Comparison of ENCODE assay signal across 9 cellular contexts in genomic region chr14:99758121-99758871, GRCh38. TPM values are rescaled to one million over a fixed set of nuclear protein-coding genes. Genes with fewer than 3 reads are reported as not detected.
DNase-seq lines count a peak whose midpoint lies in the region; ATAC-seq, FAIRE-seq and TF ChIP-seq lines count a peak whose summit lies in the region.
"Had no signal": no experiment of that assay in that cellular context is flagged by ENCODE, and none has a peak within 500 bp of the region (broad histone marks: within the 10 kb centered on the region; RNA-seq: fewer than 3 reads in every experiment).

No MANE protein-coding gene starts in this region.

- CTCF ChIA-PET in GM10248 (lab: Yijun Ruan, JAX): interaction anchor here (2.0 kb wide), 1 partner anchor 28 kb away, joined by 4 read pairs; no protein-coding TSS in a partner anchor

- peak overlapping the region; percentile 57 for H3K4me3 ChIP-seq in SK-N-MC
- H3K4me3 ChIP-seq in gastroesophageal sphincter: no peak overlapping the region
- H3K4me3 ChIP-seq in skin epidermis: no peak overlapping the region
- H3K4me3 ChIP-seq: lung had no signal

- POLR2A ChIA-PET in GM10248 (lab: Yijun Ruan, JAX): interaction anchor here (0.6 kb wide), 1 partner anchor 1668 kb away, joined by 4 read pairs; no protein-coding TSS in a partner anchor

- H3K27ac ChIP-seq in SK-N-MC (peak overlapping the region; percentile 85), gastroesophageal sphincter (peak overlapping the region in 3 of 4 donors; percentile 28 to 90 (median 86)), skin epidermis (peak overlapping the region in 19 of 21 experiments; percentile 9 to 90 (median 71))

- H3K4me1 ChIP-seq in gastroesophageal sphincter: peaks cover 0 to 82% (median 43%) of the 10 kb centered on the region in 3 donors

- no peaks in the 10 kb centered on the region for H3K27me3 ChIP-seq in gastroesophageal sphincter

- TF ChIP-seq POLR2A in H54 (IDR thresholded peaks at IDR 0.05; ENCODE audit: low read depth, low read length): no peak
- TF ChIP-seq POLR2A in gastroesophageal sphincter (IDR thresholded peaks at IDR 0.05): no peak

- no peak overlapping the region for H3K9ac ChIP-seq in SK-N-MC (ENCODE audit: insufficient read length)

- TF ChIP-seq CTCF in gastroesophageal sphincter (IDR thresholded peaks at IDR 0.05) (no peak), GM10266 (IDR thresholded peaks at IDR 0.05; ENCODE audit: control insufficient read depth, insufficient read depth, low read depth, missing control alignments) (no peak), GM10248 (IDR thresholded peaks at IDR 0.05; ENCODE audit: control extremely low read depth, extremely low read depth, low read depth, missing control alignments) (no peak)

- no peak for ATAC-seq in gastroesophageal sphincter
- ATAC-seq in left lobe of liver: no peak

- H3K9me3 ChIP-seq in SK-N-MC (ENCODE audit: low read depth, low read length) (no peaks in the 10 kb centered on the region), gastroesophageal sphincter (no peaks in the 10 kb centered on the region)

- no peaks in the 10 kb centered on the region for H3K36me3 ChIP-seq in SK-N-MC (ENCODE audit: insufficient read depth, low read length)
- peaks cover 0 to 2% of the 10 kb centered on the region in 2 donors for H3K36me3 ChIP-seq in gastroesophageal sphincter

- 73 to 88% methylated on average over 3 to 5 of the region's 11 CpGs for WGBS in gastroesophageal sphincter (ENCODE audit: low coverage in 1 of 2), 2 donors

- DNase-seq in H54 (ENCODE audit: insufficient read length, low spot score) (peak; percentile 70), SK-N-MC (ENCODE audit: low read depth, low spot score) (peak; percentile 88), GM10266 (ENCODE audit: extremely low spot score) (no peak), left lobe of liver (ENCODE audit: low spot score) (no peak), germinal center (ENCODE audit: low spot score) (no peak), GM10248 (ENCODE audit: extremely low spot score) (no peak)

- TF ChIP-seq EP300 in gastroesophageal sphincter (IDR thresholded peaks at IDR 0.05): no peak

- peak; percentile 92 for FAIRE-seq in H54 (lab: Jason Lieb, UNC)

RNA-seq across cellular contexts. Expression of gene EML1, which starts 34.9 kb away (rescaled TPM):
- total RNA-seq in gastroesophageal sphincter: 100 to 1,000 TPM; 121 to 206 (median 136) TPM
- 5.1 TPM for total RNA-seq in left lobe of liver

Comparison
In these comparisons a context has a peak if more than half of its experiments do, and no peak if none do; other contexts are left out.
1. DNase-seq: peak in H54 (single experiment) and SK-N-MC (single experiment); none in GM10266 (single experiment), left lobe of liver (single experiment), germinal center (single experiment) and GM10248 (single experiment).
2. RNA of gene EML1, which starts 34.9 kb away (total RNA-seq): 121 to 206 TPM in gastroesophageal sphincter; 5.1 TPM in left lobe of liver (single experiment); every median in the first group is over 10 times any median in the second.
3. Peak in every context shown above with its lines, with median percentiles within 50 percentile points of each other: H3K27ac ChIP-seq.